In genomic region chr14:52325126-52325525, GRCh38 we compare ENCODE assay signal across 9 cellular contexts. TPM values are rescaled to one million over a fixed set of nuclear protein-coding genes. Genes with fewer than 3 reads are reported as not detected.
DNase-seq lines count a peak whose midpoint lies in the region; ATAC-seq and TF ChIP-seq lines count a peak whose summit lies in the region.
"Had no signal": no experiment of that assay in that cellular context is flagged by ENCODE, and none has a peak within 500 bp of the region (broad histone marks: within the 10 kb centered on the region; RNA-seq: fewer than 3 reads in every experiment).

No MANE protein-coding gene starts in this region.

- peaks cover 14% of the 10 kb centered on the region for H3K4me1 ChIP-seq in lower lobe of right lung
- H3K4me1 ChIP-seq: parathyroid adenoma had no signal

- intact Hi-C loops in lower lobe of right lung (cut with DNase I), result no loop called here

- ATAC-seq in HG02970 (IDR thresholded peaks at IDR 0.05; ENCODE audit: low FRiP score, unreplicated experiment), result peak; percentile 92
- peak; percentile 58 to 81 for ATAC-seq in lower lobe of right lung

- H3K9me3 ChIP-seq in lower lobe of right lung, result no peaks in the 10 kb centered on the region

- TF ChIP-seq CTCF in lower lobe of right lung (IDR thresholded peaks at IDR 0.05), result no peak

- no peaks in the 10 kb centered on the region for H3K36me3 ChIP-seq in lower lobe of right lung

- H3K27me3 ChIP-seq in lower lobe of right lung (ENCODE audit: low read depth), result no peaks in the 10 kb centered on the region

- H3K27ac ChIP-seq in lower lobe of right lung, result no peak overlapping the region
- H3K27ac ChIP-seq: parathyroid adenoma had no signal

- H3K4me3 ChIP-seq in lower lobe of right lung, result no peak overlapping the region

- DNase-seq in stimulated activated CD4-positive, alpha-beta T cell treated with anti-CD3 and anti-CD28 coated beads, Interleukin-1b, Interleukin-23, amount 100 ng/mL, for 48 hours, result peak; percentile 41
- DNase-seq in stimulated activated CD4-positive, alpha-beta T cell treated with anti-CD3 and anti-CD28 coated beads, Interleukin-2, amount 100 ng/mL, for 48 hours, result no peak
- peak; percentile 65 for DNase-seq in RPMI7951 (ENCODE audit: low read depth)
- no peak for DNase-seq in lower lobe of right lung
- no peak for DNase-seq in NCI-H1436 (lab: John Stamatoyannopoulos, UW)
- DNase-seq in D341Med (ENCODE audit: low spot score), result no peak
- DNase-seq in DMS114 treated with DMSO at 0.1 percent for 48 hours (lab: John Stamatoyannopoulos, UW; ENCODE audit: unreplicated experiment), result no peak

RNA-seq across cellular contexts. Expression of gene PTGER2, which starts 11.0 kb away (rescaled TPM):
- 0.78 and 1.6 TPM in 2 replicates for total RNA-seq in RPMI7951 (2014; rRNA removed; shearing (Covaris generic))
- total RNA-seq in lower lobe of right lung, result 6.2 TPM

RNA-seq across cellular contexts. Expression of gene PTGDR, which starts 57.6 kb away (rescaled TPM):
- not detected in 2 replicates for total RNA-seq in RPMI7951 (2014; rRNA removed; shearing (Covaris generic))
- 2.2 TPM for total RNA-seq in lower lobe of right lung

Comparison
In these comparisons a context has a peak if more than half of its experiments do, and no peak if none do; other contexts are left out.
1. DNase-seq: peak in stimulated activated CD4-positive, alpha-beta T cell treated with anti-CD3 and anti-CD28 coated beads, Interleukin-1b, Interleukin-23, amount 100 ng/mL, for 48 hours (single experiment) and RPMI7951 (single experiment); none in stimulated activated CD4-positive, alpha-beta T cell treated with anti-CD3 and anti-CD28 coated beads, Interleukin-2, amount 100 ng/mL, for 48 hours (0 of 2), lower lobe of right lung (single experiment), NCI-H1436 (single experiment), D341Med (single experiment) and DMS114 treated with DMSO at 0.1 percent for 48 hours (single experiment).